10 cellular contexts compared by ENCODE assay signal in the genomic region with DNA sequence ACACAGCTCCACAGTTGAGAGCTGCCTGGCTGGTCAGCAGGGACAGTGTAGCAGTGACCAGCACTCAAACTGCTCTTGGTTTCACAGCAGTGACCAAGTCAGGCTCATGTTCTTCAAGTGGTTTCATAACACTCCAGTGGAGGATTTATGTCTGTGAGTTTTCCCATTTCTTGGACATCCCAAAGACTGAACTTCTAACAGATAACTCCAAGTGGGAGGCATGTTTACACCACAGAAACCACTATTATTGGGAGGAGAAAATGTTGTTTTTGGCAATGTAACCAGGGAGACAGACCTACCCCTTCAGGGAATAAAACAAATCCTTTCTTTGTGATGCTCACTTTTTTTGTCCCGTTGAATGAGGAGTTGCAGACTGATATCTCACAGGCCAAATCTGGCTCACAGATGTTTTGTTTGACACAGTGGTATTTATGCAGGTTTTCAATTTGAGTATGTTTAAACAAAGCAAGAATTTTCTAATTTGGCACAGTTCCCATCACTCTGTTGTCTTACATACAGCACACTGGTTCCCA.
A peak's percentile ranks its signal among the peaks of the same experiment; 100 is the strongest.
DNase-seq lines count a peak whose midpoint lies in the region; ATAC-seq and TF ChIP-seq lines count a peak whose summit lies in the region.
"Had no signal": no experiment of that assay in that cellular context is flagged by ENCODE, and none has a peak within 500 bp of the region (broad histone marks: within the 10 kb centered on the region; RNA-seq: fewer than 3 reads in every experiment).

No MANE protein-coding gene starts in this region.

- no peaks in the 10 kb centered on the region for H3K36me3 Mint-ChIP-seq in nephron (ENCODE audit: low read depth)

- no peak overlapping the region for H3K4me3 Mint-ChIP-seq in nephron
- H3K4me3 Mint-ChIP-seq: activated naive CD4-positive, alpha-beta T cell treated with anti-CD3 and anti-CD28 coated beads for 36 hours had no signal

- ATAC-seq in HG03342 (IDR thresholded peaks at IDR 0.05; ENCODE audit: unreplicated experiment) = no peak
- ATAC-seq in GM21360 (IDR thresholded peaks at IDR 0.05; ENCODE audit: unreplicated experiment) = no peak

- H3K27ac Mint-ChIP-seq in nephron = peak overlapping the region; percentile 53 to 86 (median 71)
- H3K27ac Mint-ChIP-seq: activated naive CD4-positive, alpha-beta T cell treated with anti-CD3 and anti-CD28 coated beads for 36 hours had no signal

- TF ChIP-seq CTCF in nephron (IDR thresholded peaks at IDR 0.05; ENCODE audit: unreplicated experiment in 3 of 3) = no peak

- H3K27me3 Mint-ChIP-seq in nephron (ENCODE audit: low read depth) = peaks cover 4% of the 10 kb centered on the region

- DNase-seq in EH (ENCODE audit: low read depth) = peak; percentile 71
- DNase-seq in NCI-H1105 treated with DMSO at 0.1 percent for 48 hours (lab: John Stamatoyannopoulos, UW) = peak; percentile 79
- DNase-seq in brain pericyte (ENCODE audit: low read depth, low spot score) = peak; percentile 41
- DNase-seq in midbrain (lab: John Stamatoyannopoulos, UW) = no peak
- DNase-seq: activated CD4-positive, alpha-beta T cell treated with anti-CD3 and anti-CD28 coated beads, Interleukin-2, amount 50 U/mL, for 48 hours; activated naive CD4-positive, alpha-beta T cell treated with anti-CD3 and anti-CD28 coated beads for 36 hours; lower lobe of right lung had no signal

- H3K9me3 Mint-ChIP-seq in nephron = peaks cover 12% of the 10 kb centered on the region

- H3K4me1 Mint-ChIP-seq in nephron = peaks cover 44% of the 10 kb centered on the region
